11 cellular contexts compared by ENCODE assay signal in the genomic region with DNA sequence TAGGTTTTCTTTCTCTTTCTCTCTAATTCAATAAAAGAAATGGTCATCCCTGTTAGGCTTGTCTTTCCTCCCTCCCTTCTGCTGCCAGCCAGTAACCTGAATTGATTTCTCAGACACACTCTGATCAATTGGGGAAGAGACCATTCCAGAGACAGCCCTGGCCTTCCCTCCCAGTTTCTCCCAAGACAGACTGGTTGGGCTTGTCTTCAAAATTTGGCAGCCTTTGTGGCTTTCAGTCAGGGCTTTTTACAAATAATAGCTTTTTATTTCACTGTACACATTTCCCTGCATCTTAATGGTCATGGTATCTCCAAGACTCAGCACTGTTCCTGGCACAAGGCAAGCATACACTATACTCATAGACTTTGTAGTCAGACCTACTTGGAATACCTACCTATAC. TPM values are rescaled to one million over a fixed set of nuclear protein-coding genes. Genes with fewer than 3 reads are reported as not detected.
"Had no signal": no experiment of that assay in that cellular context is flagged by ENCODE, and none has a peak within 500 bp of the region (broad histone marks: within the 10 kb centered on the region; RNA-seq: fewer than 3 reads in every experiment).

No MANE protein-coding gene starts in this region.

- H3K4me3 ChIP-seq: hepatocyte, smooth muscle cell, tibial artery, vagina had no signal

- H3K27ac ChIP-seq: hepatocyte, tibial artery, vagina had no signal

- H2AFZ ChIP-seq: hepatocyte had no signal

- H3K27me3 ChIP-seq: hepatocyte, tibial artery, vagina had no signal

- ATAC-seq: esophagus mucosa had no signal

- H3K9me3 ChIP-seq: tibial artery, vagina had no signal

- H3K79me2 ChIP-seq: hepatocyte had no signal

- H3K4me2 ChIP-seq: hepatocyte, smooth muscle cell had no signal

- DNase-seq: activated CD4-positive, alpha-beta T cell treated with anti-CD3 and anti-CD28 coated beads for 48 hours; amniotic stem cell; dermis blood vessel endothelial cell; endodermal cell; right cardiac atrium; T-helper 1 cell; tibial artery had no signal

RNA-seq across cellular contexts. Expression of gene SLC26A4, which starts 46.7 kb away (rescaled TPM):
- total RNA-seq: vagina had no signal
